Comparison of ENCODE assay signal across 8 cellular contexts in the genomic region with DNA sequence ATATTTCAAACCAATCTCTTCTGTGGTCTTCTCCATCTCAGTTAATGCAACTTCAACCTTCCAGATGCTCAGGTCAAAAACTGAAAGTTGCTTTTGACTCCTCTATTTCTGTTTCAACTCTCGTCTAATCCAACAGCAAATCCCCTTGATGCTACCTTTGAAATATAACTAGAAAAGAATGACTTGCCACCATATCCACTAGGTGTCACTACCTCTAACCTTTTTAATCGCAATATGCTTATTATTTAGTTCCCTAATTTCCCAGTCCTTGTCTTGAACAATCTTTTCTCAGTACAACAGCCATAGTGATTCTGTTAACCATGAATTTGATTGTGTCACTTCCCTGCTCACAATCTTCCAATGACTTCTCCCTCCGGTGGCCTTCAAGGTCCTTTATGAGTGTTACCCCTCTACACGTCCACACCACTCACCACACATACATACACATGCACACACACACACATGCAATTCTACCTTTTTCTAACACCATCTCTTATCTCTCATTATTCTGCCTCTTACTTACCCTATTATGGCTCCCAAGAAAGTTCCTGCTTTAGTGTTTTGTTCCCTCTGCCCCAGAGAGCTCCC.
DNase-seq lines count a peak whose midpoint lies in the region; ATAC-seq, FAIRE-seq and TF ChIP-seq lines count a peak whose summit lies in the region.

No MANE protein-coding gene starts in this region.

- H3K27ac Mint-ChIP-seq in Calu3 (ENCODE audit: unreplicated experiment): no peak overlapping the region

- no peak overlapping the region for H3K4me3 ChIP-seq in bronchial epithelial cell (ENCODE audit: low read depth, low read length)
- no peak overlapping the region for H3K4me3 ChIP-seq in retinal pigment epithelial cell (ENCODE audit: low read length)

- no peaks in the 10 kb centered on the region for H3K36me3 ChIP-seq in bronchial epithelial cell (ENCODE audit: control insufficient read depth, insufficient read depth, low read length)

- TF ChIP-seq CTCF in Calu3 (IDR thresholded peaks at IDR 0.05; ENCODE audit: unreplicated experiment) (peak; percentile 32), bronchial epithelial cell (IDR thresholded peaks at IDR 0.05; ENCODE audit: insufficient read depth, low read length, severe bottlenecking) (peak; percentile 35), retinal pigment epithelial cell (conservative IDR thresholded peaks at IDR 0.05; ENCODE audit: low read depth, low read length) (peak; percentile 58)

- in situ Hi-C loops in G401 (cut with HindIII; ENCODE audit: low sequenced_read_pairs): no loop called here

- no peak overlapping the region for H3K4me3 Mint-ChIP-seq in Calu3 (ENCODE audit: low read depth, unreplicated experiment)

- no peak for FAIRE-seq in bronchial epithelial cell (lab: Jason Lieb, UNC)

- intact Hi-C loops in Calu3 (cut with micrococcal nuclease; ENCODE audit: unreplicated experiment): loop anchor here (1.0 to 5.0 kb wide), 3 partner anchors 170 to 857 kb away; no protein-coding TSS in a partner anchor

- peak; percentile 47 for ATAC-seq in GM19468 (IDR thresholded peaks at IDR 0.05; ENCODE audit: extremely low read depth, unreplicated experiment)

- H3K27me3 Mint-ChIP-seq in Calu3 (ENCODE audit: unreplicated experiment): no peaks in the 10 kb centered on the region

- CTCF ChIA-PET in Calu3 (lab: Charles Lee): interaction anchor here (0.7 kb wide), 1 partner anchor 57 kb away, joined by 3 read pairs; no protein-coding TSS in a partner anchor

- no peaks in the 10 kb centered on the region for H3K27me3 ChIP-seq in bronchial epithelial cell (ENCODE audit: control insufficient read depth, insufficient read depth, low read length)

- H3K4me1 Mint-ChIP-seq in Calu3 (ENCODE audit: low read depth, unreplicated experiment): no peaks in the 10 kb centered on the region

- DNase-seq in Calu3 (no peak), NAMALWA (ENCODE audit: low spot score) (peak; percentile 67), bronchial epithelial cell (ENCODE audit: low read depth) (peak; percentile 15), retinal pigment epithelial cell (ENCODE audit: low read depth) (no peak), COLO668 (lab: John Stamatoyannopoulos, UW; ENCODE audit: unreplicated experiment) (no peak), G401 (ENCODE audit: low spot score) (no peak), NCI-H1436 treated with DMSO at 0.1 percent for 48 hours (lab: John Stamatoyannopoulos, UW) (no peak)

- no TSS peak for BruUV-seq in Calu3 (replicated peaks; lab: Mats Ljungman, UMichigan)

- H3K36me3 Mint-ChIP-seq in Calu3 (ENCODE audit: insufficient read depth, unreplicated experiment): no peaks in the 10 kb centered on the region

- no peaks in the 10 kb centered on the region for H3K9me3 Mint-ChIP-seq in Calu3 (ENCODE audit: low read depth, unreplicated experiment)

Comparison
In these comparisons a context has a peak if more than half of its experiments do, and no peak if none do; other contexts are left out.
1. DNase-seq: peak in NAMALWA (single experiment) and bronchial epithelial cell (single experiment); none in Calu3 (single experiment), retinal pigment epithelial cell (single experiment), COLO668 (single experiment), G401 (single experiment) and NCI-H1436 treated with DMSO at 0.1 percent for 48 hours (single experiment).
2. Peak in every context shown above with its lines, with median percentiles within 50 percentile points of each other: CTCF ChIP-seq.